ENCODE assay signal across 8 cellular contexts in the genomic region with DNA sequence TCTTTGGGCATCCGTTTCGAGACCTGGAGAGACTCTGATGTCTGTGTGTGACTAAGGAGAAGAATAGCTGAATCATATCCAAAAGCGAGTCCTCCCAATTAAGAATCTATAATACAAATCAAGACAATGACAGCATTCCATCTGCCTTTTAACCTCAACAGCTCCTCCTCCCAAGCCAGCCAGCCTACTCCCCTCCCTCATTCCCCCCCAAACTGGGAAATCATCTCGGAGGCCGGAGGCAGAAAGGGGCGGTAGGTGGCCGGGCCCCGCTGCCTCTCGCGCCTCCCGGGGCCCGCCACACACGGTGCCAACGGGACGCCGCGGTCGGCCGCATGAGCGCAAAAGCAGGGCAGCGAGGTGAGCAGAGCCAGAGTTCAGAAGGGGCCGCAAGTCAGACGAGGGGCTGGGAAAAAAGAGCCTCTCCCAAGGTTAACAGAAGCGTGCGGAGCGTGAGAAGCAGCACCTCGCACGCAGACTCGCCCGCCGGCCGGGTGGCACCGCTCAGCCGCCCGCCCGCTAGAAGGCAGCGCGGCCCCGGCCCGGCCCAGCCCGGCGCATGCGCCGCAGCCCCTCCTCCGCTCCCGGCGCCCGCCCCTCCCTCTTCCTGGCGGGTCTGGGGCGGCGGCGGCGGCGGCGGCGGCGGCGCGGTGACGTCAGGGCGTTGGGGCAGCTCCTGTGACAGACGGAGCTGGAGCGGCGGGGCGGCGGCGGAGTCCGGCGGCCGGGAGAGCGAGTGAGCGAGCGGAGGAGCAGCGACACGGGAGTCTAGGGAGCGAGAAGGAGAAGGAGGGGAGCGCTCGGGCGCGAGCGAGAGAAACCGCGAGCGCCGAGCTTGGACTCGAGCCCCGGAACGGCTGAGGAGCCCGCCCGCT. TPM values are rescaled to one million over a fixed set of nuclear protein-coding genes. Genes with fewer than 3 reads are reported as not detected.
DNase-seq lines count a peak whose midpoint lies in the region; ATAC-seq, FAIRE-seq and TF ChIP-seq lines count a peak whose summit lies in the region.

TSS of gene PAFAH1B1 (plus strand) at position 681 of the 872 bp plus-strand sequence. CDS start 44,635 bp downstream, outside the sequence.

- peak within 1 kb of the TSS; percentile 96 for H3K27ac Mint-ChIP-seq in Caco-2 (ENCODE audit: unreplicated experiment)

- peak within 1 kb of the TSS; percentile 100 for H3K4me3 ChIP-seq in Caco-2 (ENCODE audit: low read depth, low read length)
- peak within 1 kb of the TSS; percentile 96 for H3K4me3 ChIP-seq in OCI-LY3 (ENCODE audit: low read length)
- peak within 1 kb of the TSS; percentile 90 for H3K4me3 ChIP-seq in mononuclear cell (ENCODE audit: low read length)

- peak; percentile 79 for FAIRE-seq in HTR-8/SVneo (lab: Jason Lieb, UNC)

- peak within 1 kb of the TSS; percentile 78 for H3K27ac ChIP-seq in OCI-LY3 (ENCODE audit: low read length)

- H3K4me1 Mint-ChIP-seq in Caco-2 (ENCODE audit: low read depth, unreplicated experiment), result peaks cover 8% of the 10 kb centered on the region

- peak; percentile 54 for ATAC-seq in GM21367 (IDR thresholded peaks at IDR 0.05; ENCODE audit: unreplicated experiment)

- H3K27me3 ChIP-seq in Caco-2 (replicated peaks; ENCODE audit: control insufficient read depth, insufficient read depth, low read length) (no peaks in the 10 kb centered on the region), OCI-LY3 (ENCODE audit: low read depth, low read length) (no peaks in the 10 kb centered on the region), mononuclear cell (ENCODE audit: insufficient read depth, low read length) (no peaks in the 10 kb centered on the region)

- H3K9me3 Mint-ChIP-seq in Caco-2 (ENCODE audit: unreplicated experiment), result no peaks in the 10 kb centered on the region

- DNase-seq in Caco-2 (peak; percentile 93 to 97), HTR-8/SVneo (ENCODE audit: insufficient read length, low spot score) (peak; percentile 94), activated T-cell treated with anti-CD3 and anti-CD28 coated beads for 1 hour (ENCODE audit: low read depth) (peak; percentile 91), epidermal melanocyte (ENCODE audit: insufficient read length, low spot score) (peak; percentile 83)
- peak; percentile 81 to 91 for DNase-seq in stimulated activated CD8-positive, alpha-beta memory T cell treated with anti-CD3 and anti-CD28 coated beads, Interleukin-4, amount 100 ng/mL, for 1 hour (ENCODE audit: low read depth in 2 of 2, low spot score in 1 of 2)

- no peaks in the 10 kb centered on the region for H3K27me3 Mint-ChIP-seq in Caco-2 (ENCODE audit: insufficient read depth, unreplicated experiment)

- peak within 1 kb of the TSS; percentile 96 for H3K4me2 ChIP-seq in OCI-LY3 (ENCODE audit: low read length)

- H4K20me1 ChIP-seq in OCI-LY3 (ENCODE audit: insufficient read depth, low read length), result peaks cover 32% of the 10 kb centered on the region

- peak within 1 kb of the TSS; percentile 85 for H3K4me3 Mint-ChIP-seq in Caco-2 (ENCODE audit: unreplicated experiment)

- H3K36me3 ChIP-seq in Caco-2 (ENCODE audit: control insufficient read depth, insufficient read depth, low read length), result no peaks in the 10 kb centered on the region
- H3K36me3 ChIP-seq in OCI-LY3 (replicated peaks; ENCODE audit: low read depth, low read length), result peaks cover 2% of the 10 kb centered on the region

- intact Hi-C loops in Caco-2 (cut with micrococcal nuclease; ENCODE audit: unreplicated experiment), result loop anchor here (5.0 kb wide), 2 partner anchors 81 to 119 kb away; partner anchors contain the start of genes CLUH and METTL16

- no peaks in the 10 kb centered on the region for H3K9me3 ChIP-seq in Caco-2
- no peaks in the 10 kb centered on the region for H3K9me3 ChIP-seq in OCI-LY3 (ENCODE audit: insufficient read depth, low read length)
- H3K9me3 ChIP-seq in mononuclear cell (ENCODE audit: low read depth, low read length), result no peaks in the 10 kb centered on the region

- H3K4me1 ChIP-seq in Caco-2 (peaks cover 15% of the 10 kb centered on the region; the same call in 1 of the 2 replicates), OCI-LY3 (ENCODE audit: low read length) (peaks cover 15% of the 10 kb centered on the region; the same call in 1 of the 2 replicates), mononuclear cell (ENCODE audit: insufficient read depth, low read length) (peaks cover 36% of the 10 kb centered on the region)

- POLR2A ChIA-PET in Caco-2 (lab: Charles Lee), result interaction anchor here (0.5 to 2.2 kb wide), 5 partner anchors 30 to 257 kb away, joined by 3 to 12 read pairs (median 5); partner anchors contain the start of genes METTL16 and TSR1

- BruUV-seq in Caco-2 (replicated peaks; lab: Mats Ljungman, UMichigan), result TSS peak; percentile 90

- peaks cover 30% of the 10 kb centered on the region for H3K36me3 Mint-ChIP-seq in Caco-2 (ENCODE audit: insufficient read depth, unreplicated experiment)

- TF ChIP-seq CTCF in Caco-2 (IDR thresholded peaks at IDR 0.05; ENCODE audit: insufficient read depth in 1 of 2, low read depth in 1 of 2, low read length in 1 of 2, severe bottlenecking in 1 of 2, unreplicated experiment in 1 of 2) (peak; percentile 11 to 16), OCI-LY3 (IDR thresholded peaks at IDR 0.05; ENCODE audit: low read depth, low read length) (no peak)

- H3K9ac ChIP-seq in OCI-LY3 (ENCODE audit: low read length), result peak within 1 kb of the TSS; percentile 95

- peak within 1 kb of the TSS; percentile 87 for H2AFZ ChIP-seq in OCI-LY3 (ENCODE audit: low read depth, low read length)

- CTCF ChIA-PET in Caco-2 (lab: Charles Lee), result interaction anchor here (0.6 to 0.9 kb wide), 2 partner anchors 82 to 1712 kb away, joined by 3 to 4 read pairs; partner anchors contain the start of gene METTL16

- peaks cover 43% of the 10 kb centered on the region for H3K79me2 ChIP-seq in OCI-LY3 (ENCODE audit: low read length)

RNA-seq across cellular contexts. Expression of gene PAFAH1B1, which starts in this region (rescaled TPM):
- total RNA-seq in Caco-2 (2022) (141 and 153 TPM in 2 replicates), mononuclear cell (106 TPM)

Comparison
In these comparisons a context has a peak if more than half of its experiments do, and no peak if none do; other contexts are left out.
1. Peak in every context shown above with its lines: DNase-seq, ATAC-seq, H3K4me3 ChIP-seq and H3K27ac ChIP-seq.